In genomic region chr13:80931766-80932165, GRCh38 we compare ENCODE assay signal across 20 cellular contexts.
"Had no signal": no experiment of that assay in that cellular context is flagged by ENCODE, and none has a peak within 500 bp of the region (broad histone marks: within the 10 kb centered on the region; RNA-seq: fewer than 3 reads in every experiment).

No MANE protein-coding gene starts in this region.

- FAIRE-seq: keratinocyte, small intestine had no signal

- H3K4me1 ChIP-seq: esophagus squamous epithelium, vagina had no signal

- H3K4me3 ChIP-seq: esophagus squamous epithelium, vagina had no signal

- H3K9me3 ChIP-seq: esophagus squamous epithelium, vagina had no signal

- H3K27ac ChIP-seq: brain microvascular endothelial cell, esophagus squamous epithelium, vagina had no signal

- ATAC-seq: activated CD4-positive, CD25-positive, alpha-beta regulatory T cell treated with anti-CD3 and anti-CD28 coated beads, Interleukin-2, amount 50 U/mL, for 24 hours; activated CD8-positive, alpha-beta T cell treated with anti-CD3 and anti-CD28 coated beads, Interleukin-2, amount 10 ng/mL, durations not matched to agents 7 days and 5 days; left lobe of liver; stimulated activated naive CD8-positive, alpha-beta T cell treated with anti-CD3 and anti-CD28 coated beads, Interleukin-15, amount 100 ng/mL, for 72 hours had no signal

- H3K36me3 ChIP-seq: brain microvascular endothelial cell, esophagus squamous epithelium, vagina had no signal

- DNase-seq: activated CD4-positive, alpha-beta T cell treated with anti-CD3 and anti-CD28 coated beads, Interleukin-2, amount 10 ng/mL, durations not matched to agents 7 days and 5 days; activated CD8-positive, alpha-beta T cell treated with anti-CD3 and anti-CD28 coated beads, Interleukin-2, amount 10 ng/mL, durations not matched to agents 7 days and 5 days; activated naive CD4-positive, alpha-beta T cell treated with Interleukin-2 at 50 U/mL for 16 hours; activated naive CD8-positive, alpha-beta T cell treated with anti-CD3 and anti-CD28 coated beads, Interleukin-2, amount 10 ng/mL, durations not matched to agents 7 days and 5 days; activated T-cell treated with anti-CD3 and anti-CD28 coated beads, Interleukin-2, amount 50 U/mL, for 24 hours; aorta; brain microvascular endothelial cell; cerebellar nuclear complex; effector CD8-positive, alpha-beta T cell; esophagus squamous epithelium; hippocampal formation; mammary epithelial cell; small intestine; stimulated activated CD4-positive, alpha-beta T cell treated with anti-CD3 and anti-CD28 coated beads, Interleukin-4, amount 100 ng/mL, for 1 hour; stimulated activated naive CD8-positive, alpha-beta T cell treated with anti-CD3 and anti-CD28 coated beads, Interleukin-15, amount 100 ng/mL, for 72 hours; trophoblast cell had no signal

- H3K27me3 ChIP-seq: brain microvascular endothelial cell, esophagus squamous epithelium, vagina had no signal
